Comparison of ENCODE assay signal across 8 cellular contexts in genomic region chr6:109794201-109794926, GRCh38.
DNase-seq lines count a peak whose midpoint lies in the region; ATAC-seq, FAIRE-seq and TF ChIP-seq lines count a peak whose summit lies in the region.

No MANE protein-coding gene starts in this region.

- DNase-seq in H54 (ENCODE audit: insufficient read length, low spot score) (peak; percentile 7), lower lobe of right lung (no peak), NCI-H82 (lab: John Stamatoyannopoulos, UW) (no peak), kidney (no peak)
- DNase-seq in activated T-helper 2 cell treated with anti-CD3 and anti-CD28 coated beads, Interferon-gamma antibody, Interleukin-2, Interleukin-4, amounts not matched to agents 10 μg/mL and 5 μg/mL and 100 μg/mL, durations not matched to agents 14 hours and 24 hours and 36 hours (ENCODE audit: low spot score) = no peak
- DNase-seq in CD8-positive, alpha-beta memory T cell = no peak
- DNase-seq in activated CD8-positive, alpha-beta memory T cell treated with anti-CD3 and anti-CD28 coated beads, Interleukin-2, amount 50 U/mL, for 48 hours = no peak

- H3K9me3 Mint-ChIP-seq in activated T-helper 2 cell treated with anti-CD3 and anti-CD28 coated beads, Interferon-gamma antibody, Interleukin-2, Interleukin-4, amounts not matched to agents 10 μg/mL and 5 μg/mL and 100 μg/mL, durations not matched to agents 14 hours and 24 hours and 36 hours = no peaks in the 10 kb centered on the region
- H3K9me3 Mint-ChIP-seq in CD8-positive, alpha-beta memory T cell = no peaks in the 10 kb centered on the region

- H2AFZ ChIP-seq in ACC112 (ENCODE audit: low read length, unreplicated experiment) = peak overlapping the region; percentile 19

- no peak overlapping the region for H3K4me3 Mint-ChIP-seq in activated T-helper 2 cell treated with anti-CD3 and anti-CD28 coated beads, Interferon-gamma antibody, Interleukin-2, Interleukin-4, amounts not matched to agents 10 μg/mL and 5 μg/mL and 100 μg/mL, durations not matched to agents 14 hours and 24 hours and 36 hours (ENCODE audit: low read depth)
- no peak overlapping the region for H3K4me3 Mint-ChIP-seq in CD8-positive, alpha-beta memory T cell

- peaks cover 71% of the 10 kb centered on the region for H3K4me1 ChIP-seq in ACC112 (ENCODE audit: control insufficient read depth, insufficient read depth, low read length, unreplicated experiment)
- peaks cover 12% of the 10 kb centered on the region for H3K4me1 ChIP-seq in lower lobe of right lung
- no peaks in the 10 kb centered on the region for H3K4me1 ChIP-seq in CD8-positive, alpha-beta memory T cell (ENCODE audit: insufficient read depth, low read length)
- peaks cover 0 to 3% of the 10 kb centered on the region in 2 donors for H3K4me1 ChIP-seq in kidney (ENCODE audit: control insufficient read depth in 1 of 2, insufficient read depth in 1 of 2, low read depth in 1 of 2, low read length in 2 of 2)

- no peak overlapping the region for H3K9ac ChIP-seq in kidney (ENCODE audit: low read length in 2 of 2)

- H3K4me3 ChIP-seq in ACC112 (ENCODE audit: low read depth, low read length) (peak overlapping the region; percentile 42; the same call in 1 of the 2 replicates), lower lobe of right lung (no peak overlapping the region), kidney (ENCODE audit: low read length in 2 of 2) (no peak overlapping the region)
- H3K4me3 ChIP-seq in CD8-positive, alpha-beta memory T cell (ENCODE audit: low read length) = no peak overlapping the region

- peaks cover 9% of the 10 kb centered on the region for H3K4me1 Mint-ChIP-seq in activated T-helper 2 cell treated with anti-CD3 and anti-CD28 coated beads, Interferon-gamma antibody, Interleukin-2, Interleukin-4, amounts not matched to agents 10 μg/mL and 5 μg/mL and 100 μg/mL, durations not matched to agents 14 hours and 24 hours and 36 hours (ENCODE audit: low read depth)
- no peaks in the 10 kb centered on the region for H3K4me1 Mint-ChIP-seq in CD8-positive, alpha-beta memory T cell

- POLR2A ChIA-PET in CD8-positive, alpha-beta memory T cell (lab: Charles Lee) = no interaction called here

- H3K79me2 ChIP-seq in ACC112 (ENCODE audit: control insufficient read depth, insufficient read depth, low read length, unreplicated experiment) = no peaks in the 10 kb centered on the region

- H3K36me3 Mint-ChIP-seq in activated T-helper 2 cell treated with anti-CD3 and anti-CD28 coated beads, Interferon-gamma antibody, Interleukin-2, Interleukin-4, amounts not matched to agents 10 μg/mL and 5 μg/mL and 100 μg/mL, durations not matched to agents 14 hours and 24 hours and 36 hours (ENCODE audit: low read depth) = no peaks in the 10 kb centered on the region
- peaks cover 9 to 64% (median 23%) of the 10 kb centered on the region in 3 donors for H3K36me3 Mint-ChIP-seq in CD8-positive, alpha-beta memory T cell

- CTCF ChIA-PET in CD8-positive, alpha-beta memory T cell (lab: Charles Lee) = no interaction called here

- no peaks in the 10 kb centered on the region for H3K27me3 ChIP-seq in ACC112 (ENCODE audit: insufficient read depth, low read length)
- no peaks in the 10 kb centered on the region for H3K27me3 ChIP-seq in lower lobe of right lung (ENCODE audit: low read depth)
- H3K27me3 ChIP-seq in CD8-positive, alpha-beta memory T cell (ENCODE audit: insufficient read depth, low read length, poor library complexity, severe bottlenecking) = no peaks in the 10 kb centered on the region

- FAIRE-seq in H54 (lab: Jason Lieb, UNC) = no peak
- no peak for FAIRE-seq in kidney (lab: Jason Lieb, UNC)

- H3K27ac ChIP-seq in ACC112 (ENCODE audit: low read depth, low read length) = peak overlapping the region; percentile 99
- peak overlapping the region; percentile 26 for H3K27ac ChIP-seq in lower lobe of right lung
- H3K27ac ChIP-seq in CD8-positive, alpha-beta memory T cell (ENCODE audit: low read depth, low read length) = no peak overlapping the region
- H3K27ac ChIP-seq in kidney (ENCODE audit: low read depth in 2 of 2, low read length in 2 of 2) = peak overlapping the region in 1 of 2 donors; percentile 42

- peak overlapping the region; percentile 50 for H3K27ac Mint-ChIP-seq in activated T-helper 2 cell treated with anti-CD3 and anti-CD28 coated beads, Interferon-gamma antibody, Interleukin-2, Interleukin-4, amounts not matched to agents 10 μg/mL and 5 μg/mL and 100 μg/mL, durations not matched to agents 14 hours and 24 hours and 36 hours
- H3K27ac Mint-ChIP-seq in CD8-positive, alpha-beta memory T cell = peak overlapping the region in 2 of 8 donors; percentile 46 to 60

- H3K27me3 Mint-ChIP-seq in activated T-helper 2 cell treated with anti-CD3 and anti-CD28 coated beads, Interferon-gamma antibody, Interleukin-2, Interleukin-4, amounts not matched to agents 10 μg/mL and 5 μg/mL and 100 μg/mL, durations not matched to agents 14 hours and 24 hours and 36 hours (ENCODE audit: low read depth) = no peaks in the 10 kb centered on the region
- no peaks in the 10 kb centered on the region for H3K27me3 Mint-ChIP-seq in CD8-positive, alpha-beta memory T cell

- peak; percentile 21 to 30 for ATAC-seq in lower lobe of right lung

- H3K36me3 ChIP-seq in ACC112 (ENCODE audit: insufficient read depth, low read length) (no peaks in the 10 kb centered on the region), lower lobe of right lung (peaks cover 42% of the 10 kb centered on the region), kidney (ENCODE audit: control insufficient read depth in 1 of 2, insufficient read depth in 2 of 2, low read length in 2 of 2) (peaks cover 0 to 10% of the 10 kb centered on the region in 2 donors)
- no peaks in the 10 kb centered on the region for H3K36me3 ChIP-seq in CD8-positive, alpha-beta memory T cell (ENCODE audit: insufficient read depth, low read length)

- H3K9me3 ChIP-seq in lower lobe of right lung (no peaks in the 10 kb centered on the region), kidney (ENCODE audit: control insufficient read depth in 1 of 2, low read length in 2 of 2) (no peaks in the 10 kb centered on the region)
- no peaks in the 10 kb centered on the region for H3K9me3 ChIP-seq in CD8-positive, alpha-beta memory T cell (ENCODE audit: low read length)

- TF ChIP-seq POLR2A in H54 (IDR thresholded peaks at IDR 0.05; ENCODE audit: low read depth, low read length) = no peak

- TF ChIP-seq CTCF in lower lobe of right lung (IDR thresholded peaks at IDR 0.05) = no peak
- no peak for TF ChIP-seq CTCF in kidney (IDR thresholded peaks at IDR 0.05; ENCODE audit: borderline replicate concordance, extremely low read depth, insufficient read depth)

- intact Hi-C loops in activated T-helper 2 cell treated with anti-CD3 and anti-CD28 coated beads, Interferon-gamma antibody, Interleukin-2, Interleukin-4, amounts not matched to agents 10 μg/mL and 5 μg/mL and 100 μg/mL, durations not matched to agents 14 hours and 24 hours and 36 hours (cut with micrococcal nuclease) = no loop called here
- intact Hi-C loops in lower lobe of right lung (cut with DNase I) (no loop called here), kidney (cut with DNase I) (no loop called here)
